ENCODE assay signal across 8 cellular contexts in genomic region chr9:6008169-6008979, GRCh38. TPM values are rescaled to one million over a fixed set of nuclear protein-coding genes. Genes with fewer than 3 reads are reported as not detected.
DNase-seq lines count a peak whose midpoint lies in the region; ATAC-seq and TF ChIP-seq lines count a peak whose summit lies in the region.

No MANE protein-coding gene starts in this region.

- H3K4me1 ChIP-seq in thymus (ENCODE audit: control insufficient read depth, insufficient read depth, low read length), result peaks cover 4% of the 10 kb centered on the region

- H3K27ac ChIP-seq in thymus (ENCODE audit: low read depth), result peak overlapping the region; percentile 95

- 2% methylated on average over 40 of the region's 40 CpGs for WGBS in thymus

- H3K36me3 ChIP-seq in thymus (ENCODE audit: control insufficient read depth, insufficient read depth), result peaks cover 3% of the 10 kb centered on the region

- no peaks in the 10 kb centered on the region for H3K9me3 Mint-ChIP-seq in activated naive CD8-positive, alpha-beta T cell treated with anti-CD3 and anti-CD28 coated beads, Interleukin-2, amount 10 ng/mL, durations not matched to agents 7 days and 5 days
- no peaks in the 10 kb centered on the region for H3K9me3 Mint-ChIP-seq in osteocyte (ENCODE audit: unreplicated experiment)

- H3K36me3 Mint-ChIP-seq in activated naive CD8-positive, alpha-beta T cell treated with anti-CD3 and anti-CD28 coated beads, Interleukin-2, amount 10 ng/mL, durations not matched to agents 7 days and 5 days, result peaks cover 32% of the 10 kb centered on the region
- peaks cover 22% of the 10 kb centered on the region for H3K36me3 Mint-ChIP-seq in osteocyte (ENCODE audit: unreplicated experiment)

- H3K4me1 Mint-ChIP-seq in activated naive CD8-positive, alpha-beta T cell treated with anti-CD3 and anti-CD28 coated beads, Interleukin-2, amount 10 ng/mL, durations not matched to agents 7 days and 5 days, result peaks cover 38% of the 10 kb centered on the region
- H3K4me1 Mint-ChIP-seq in osteocyte (ENCODE audit: unreplicated experiment), result peaks cover 41% of the 10 kb centered on the region

- H3K4me3 Mint-ChIP-seq in activated naive CD8-positive, alpha-beta T cell treated with anti-CD3 and anti-CD28 coated beads, Interleukin-2, amount 10 ng/mL, durations not matched to agents 7 days and 5 days, result peak overlapping the region; percentile 81
- peak overlapping the region; percentile 75 for H3K4me3 Mint-ChIP-seq in osteocyte (ENCODE audit: unreplicated experiment)

- POLR2A ChIA-PET in activated naive CD8-positive, alpha-beta T cell treated with anti-CD3 and anti-CD28 coated beads, Interleukin-2, amount 10 ng/mL, durations not matched to agents 7 days and 5 days (lab: Charles Lee), result interaction anchor here (0.7 to 3.1 kb wide), 13 partner anchors 8 to 1267 kb away, joined by 3 to 21 read pairs (median 5); partner anchors contain the start of genes AK3, ERMP1, RANBP6 and RIC1

- no peaks in the 10 kb centered on the region for H3K9me3 ChIP-seq in thymus (ENCODE audit: control insufficient read depth)

- no peaks in the 10 kb centered on the region for H3K27me3 Mint-ChIP-seq in activated naive CD8-positive, alpha-beta T cell treated with anti-CD3 and anti-CD28 coated beads, Interleukin-2, amount 10 ng/mL, durations not matched to agents 7 days and 5 days
- no peaks in the 10 kb centered on the region for H3K27me3 Mint-ChIP-seq in osteocyte (ENCODE audit: unreplicated experiment)

- peak; percentile 94 for DNase-seq in GM10266 (ENCODE audit: extremely low spot score)
- peak; percentile 99 for DNase-seq in NCI-H1092 treated with DMSO at 0.1 percent for 48 hours (lab: John Stamatoyannopoulos, UW)
- peak; percentile 96 for DNase-seq in SKM-1 (lab: John Stamatoyannopoulos, UW; ENCODE audit: unreplicated experiment)
- peak; percentile 87 for DNase-seq in activated naive CD8-positive, alpha-beta T cell treated with anti-CD3 and anti-CD28 coated beads, Interleukin-2, amount 10 ng/mL, durations not matched to agents 7 days and 5 days
- peak; percentile 88 to 98 (median 95) for DNase-seq in head of caudate nucleus
- peak; percentile 97 for DNase-seq in osteocyte (ENCODE audit: extremely low spot score, unreplicated experiment)

- H3K27me3 ChIP-seq in thymus (ENCODE audit: control insufficient read depth, insufficient read depth), result no peaks in the 10 kb centered on the region

- intact Hi-C loops in head of caudate nucleus (cut with DNase I), result loop anchor here (5.0 kb wide), 1 partner anchor 381 kb away; the partner anchor contains the start of gene RIC1

- no peak for TF ChIP-seq CTCF in GM10266 (IDR thresholded peaks at IDR 0.05; ENCODE audit: control insufficient read depth, insufficient read depth, low read depth, missing control alignments)
- no peak for TF ChIP-seq CTCF in osteocyte (IDR thresholded peaks at IDR 0.05)

- ATAC-seq in HG02623 (IDR thresholded peaks at IDR 0.05; ENCODE audit: unreplicated experiment), result peak; percentile 48
- peak; percentile 77 for ATAC-seq in activated naive CD8-positive, alpha-beta T cell treated with anti-CD3 and anti-CD28 coated beads, Interleukin-2, amount 10 ng/mL, durations not matched to agents 7 days and 5 days (ENCODE audit: low read depth)

- peak overlapping the region; percentile 82 for H3K4me3 ChIP-seq in thymus (ENCODE audit: low read length)

- H3K27ac Mint-ChIP-seq in activated naive CD8-positive, alpha-beta T cell treated with anti-CD3 and anti-CD28 coated beads, Interleukin-2, amount 10 ng/mL, durations not matched to agents 7 days and 5 days, result peak overlapping the region; percentile 86
- peak overlapping the region; percentile 88 for H3K27ac Mint-ChIP-seq in osteocyte (ENCODE audit: unreplicated experiment)

RNA-seq across cellular contexts. Expression of gene RANBP6, which starts 7.0 kb away (rescaled TPM):
- total RNA-seq in activated naive CD8-positive, alpha-beta T cell treated with anti-CD3 and anti-CD28 coated beads, Interleukin-2, amount 10 ng/mL, durations not matched to agents 7 days and 5 days, result 10 to 100 TPM; 25.2 to 27.7 TPM
- total RNA-seq in osteocyte, result 16.4 and 18.1 TPM in 2 replicates
- 20.9 TPM for polyA plus RNA-seq in thymus

Comparison
In these comparisons a context has a peak if more than half of its experiments do, and no peak if none do; other contexts are left out.
1. Peak in every context shown above with its lines: DNase-seq, ATAC-seq, H3K4me3 ChIP-seq and H3K27ac ChIP-seq.